In genomic region chr3:126485131-126485530, GRCh38 we compare ENCODE assay signal across 22 cellular contexts. TPM values are rescaled to one million over a fixed set of nuclear protein-coding genes. Genes with fewer than 3 reads are reported as not detected.
"Had no signal": no experiment of that assay in that cellular context is flagged by ENCODE, and none has a peak within 500 bp of the region (broad histone marks: within the 10 kb centered on the region; RNA-seq: fewer than 3 reads in every experiment).

No MANE protein-coding gene starts in this region.

- H3K27ac Mint-ChIP-seq: activated B cell treated with CpG ODN at 0.5 μM for 24 hours; activated CD4-positive, alpha-beta memory T cell treated with anti-CD3 and anti-CD28 coated beads for 36 hours; activated naive CD8-positive, alpha-beta T cell treated with anti-CD3 and anti-CD28 coated beads for 36 hours; stimulated activated naive CD8-positive, alpha-beta T cell treated with anti-CD3 and anti-CD28 coated beads, Interleukin-15, amount 100 ng/mL, for 72 hours had no signal

- H3K27me3 Mint-ChIP-seq: activated B cell treated with CpG ODN at 0.5 μM for 24 hours; activated CD4-positive, alpha-beta memory T cell treated with anti-CD3 and anti-CD28 coated beads for 36 hours; activated naive CD8-positive, alpha-beta T cell treated with anti-CD3 and anti-CD28 coated beads for 36 hours; stimulated activated naive CD8-positive, alpha-beta T cell treated with anti-CD3 and anti-CD28 coated beads, Interleukin-15, amount 100 ng/mL, for 72 hours had no signal

- H3K4me3 ChIP-seq: esophagus squamous epithelium, left ventricle myocardium inferior, prostate gland, suprapubic skin had no signal

- H3K36me3 Mint-ChIP-seq: activated CD4-positive, alpha-beta memory T cell treated with anti-CD3 and anti-CD28 coated beads for 36 hours; activated naive CD8-positive, alpha-beta T cell treated with anti-CD3 and anti-CD28 coated beads for 36 hours had no signal

- DNase-seq: activated B cell treated with CpG ODN at 0.5 μM for 24 hours; activated CD4-positive, alpha-beta memory T cell treated with anti-CD3 and anti-CD28 coated beads for 36 hours; activated CD4-positive, alpha-beta T cell treated with anti-CD3 and anti-CD28 coated beads for 4 hours; activated naive CD8-positive, alpha-beta T cell treated with anti-CD3 and anti-CD28 coated beads for 36 hours; amniotic stem cell; dermis blood vessel endothelial cell; effector memory CD4-positive, alpha-beta T cell; esophagus squamous epithelium; left ventricle myocardium inferior; mammary epithelial cell; midbrain; nephron progenitor cell; right cardiac atrium; small intestine; stimulated activated CD4-positive, alpha-beta T cell treated with anti-CD3 and anti-CD28 coated beads, Interleukin-4, amount 100 ng/mL, for 1 hour; stimulated activated naive CD8-positive, alpha-beta T cell treated with anti-CD3 and anti-CD28 coated beads, Interleukin-15, amount 100 ng/mL, for 72 hours; trophoblast cell had no signal

- H3K36me3 ChIP-seq: esophagus squamous epithelium, left ventricle myocardium inferior, prostate gland, suprapubic skin had no signal

- H3K9me3 ChIP-seq: esophagus squamous epithelium, left ventricle myocardium inferior, prostate gland, suprapubic skin had no signal

- H3K9me3 Mint-ChIP-seq: activated B cell treated with CpG ODN at 0.5 μM for 24 hours; activated CD4-positive, alpha-beta memory T cell treated with anti-CD3 and anti-CD28 coated beads for 36 hours; activated naive CD8-positive, alpha-beta T cell treated with anti-CD3 and anti-CD28 coated beads for 36 hours; nephron progenitor cell; stimulated activated naive CD8-positive, alpha-beta T cell treated with anti-CD3 and anti-CD28 coated beads, Interleukin-15, amount 100 ng/mL, for 72 hours had no signal

- H3K4me1 ChIP-seq: prostate gland had no signal

- H3K27me3 ChIP-seq: suprapubic skin had no signal

- ATAC-seq: right cardiac atrium; stimulated activated naive CD8-positive, alpha-beta T cell treated with anti-CD3 and anti-CD28 coated beads, Interleukin-15, amount 100 ng/mL, for 72 hours had no signal

- H3K27ac ChIP-seq: esophagus squamous epithelium, left ventricle myocardium inferior, prostate gland, suprapubic skin had no signal

- H3K4me3 Mint-ChIP-seq: activated B cell treated with CpG ODN at 0.5 μM for 24 hours; activated CD4-positive, alpha-beta memory T cell treated with anti-CD3 and anti-CD28 coated beads for 36 hours; activated naive CD8-positive, alpha-beta T cell treated with anti-CD3 and anti-CD28 coated beads for 36 hours; nephron progenitor cell; stimulated activated naive CD8-positive, alpha-beta T cell treated with anti-CD3 and anti-CD28 coated beads, Interleukin-15, amount 100 ng/mL, for 72 hours had no signal

RNA-seq across cellular contexts. Expression of gene UROC1, which starts 32.4 kb away (rescaled TPM):
- total RNA-seq: activated B cell treated with CpG ODN at 0.5 μM for 24 hours; activated CD4-positive, alpha-beta memory T cell treated with anti-CD3 and anti-CD28 coated beads for 36 hours; activated naive CD8-positive, alpha-beta T cell treated with anti-CD3 and anti-CD28 coated beads for 36 hours; dermis blood vessel endothelial cell; esophagus squamous epithelium; left ventricle myocardium inferior; mammary epithelial cell; myocyte; osteocyte; right cardiac atrium; suprapubic skin; T-helper 2 cell treated with Interferon-gamma antibody and Interleukin-4, amounts not matched to agents 100 ng/mL and 5 ng/mL, for 36 hours had no signal

RNA-seq across cellular contexts. Expression of gene CHST13, which starts 38.8 kb away (rescaled TPM):
- total RNA-seq: activated B cell treated with CpG ODN at 0.5 μM for 24 hours; activated CD4-positive, alpha-beta memory T cell treated with anti-CD3 and anti-CD28 coated beads for 36 hours; activated naive CD8-positive, alpha-beta T cell treated with anti-CD3 and anti-CD28 coated beads for 36 hours; dermis blood vessel endothelial cell; mammary epithelial cell; myocyte; osteocyte; suprapubic skin; T-helper 2 cell treated with Interferon-gamma antibody and Interleukin-4, amounts not matched to agents 100 ng/mL and 5 ng/mL, for 36 hours had no signal
